29 cellular contexts compared by ENCODE assay signal in genomic region chr5:154409230-154409840, GRCh38.
"Had no signal": no experiment of that assay in that cellular context is flagged by ENCODE, and none has a peak within 500 bp of the region (broad histone marks: within the 10 kb centered on the region; RNA-seq: fewer than 3 reads in every experiment).

No MANE protein-coding gene starts in this region.

- H3K36me3 Mint-ChIP-seq: activated naive CD8-positive, alpha-beta T cell treated with anti-CD3 and anti-CD28 coated beads for 36 hours had no signal

- ATAC-seq: activated CD4-positive, CD25-positive, alpha-beta regulatory T cell treated with anti-CD3 and anti-CD28 coated beads, Interleukin-2, amount 50 U/mL, for 24 hours; activated naive CD8-positive, alpha-beta T cell treated with anti-CD3 and anti-CD28 coated beads, Interleukin-2, amount 50 U/mL, for 24 hours; gastroesophageal sphincter; SK-N-SH treated with all-trans-retinoic acid at 6 μM for 48 hours had no signal

- H3K9me3 Mint-ChIP-seq: activated B cell treated with CpG ODN at 0.5 μM for 24 hours; activated CD4-positive, alpha-beta memory T cell treated with anti-CD3 and anti-CD28 coated beads, Interleukin-2, amount 10 ng/mL, durations not matched to agents 7 days and 5 days; activated CD4-positive, alpha-beta T cell treated with anti-CD3 and anti-CD28 coated beads, Interleukin-2, amount 10 ng/mL, durations not matched to agents 24 days and 14 days; activated naive CD4-positive, alpha-beta T cell treated with anti-CD3 and anti-CD28 coated beads for 36 hours; activated naive CD4-positive, alpha-beta T cell treated with anti-CD3 and anti-CD28 coated beads, Interleukin-2, amount 50 U/mL, for 24 hours; activated naive CD8-positive, alpha-beta T cell treated with anti-CD3 and anti-CD28 coated beads for 36 hours; activated naive CD8-positive, alpha-beta T cell treated with anti-CD3 and anti-CD28 coated beads, Interleukin-2, amount 50 U/mL, for 24 hours; activated T-helper 1 cell treated with anti-CD3 and anti-CD28 coated beads, Interleukin-12 subunit alpha, Interleukin-12 subunit beta, Interleukin-2, Interleukin-4 antibody, amounts not matched to agents 30 ng/mL and 10 ng/mL and 1 ng/mL, durations not matched to agents 14 hours and 24 hours and 36 hours; activated T-helper 2 cell treated with anti-CD3 and anti-CD28 coated beads, Interferon-gamma antibody, Interleukin-2, Interleukin-4, amounts not matched to agents 10 μg/mL and 5 μg/mL and 100 μg/mL, durations not matched to agents 14 hours and 24 hours and 36 hours; brain had no signal

- H3K9me3 ChIP-seq: adrenal gland, ascending aorta, breast epithelium, colonic mucosa, esophagus squamous epithelium, gastroesophageal sphincter had no signal

- H3K27ac Mint-ChIP-seq: activated B cell treated with CpG ODN at 0.5 μM for 24 hours; activated CD4-positive, alpha-beta memory T cell treated with anti-CD3 and anti-CD28 coated beads, Interleukin-2, amount 10 ng/mL, durations not matched to agents 7 days and 5 days; activated CD4-positive, alpha-beta T cell treated with anti-CD3 and anti-CD28 coated beads, Interleukin-2, amount 10 ng/mL, durations not matched to agents 24 days and 14 days; activated naive CD4-positive, alpha-beta T cell treated with anti-CD3 and anti-CD28 coated beads for 36 hours; activated naive CD4-positive, alpha-beta T cell treated with anti-CD3 and anti-CD28 coated beads, Interleukin-2, amount 50 U/mL, for 24 hours; activated naive CD8-positive, alpha-beta T cell treated with anti-CD3 and anti-CD28 coated beads for 36 hours; activated naive CD8-positive, alpha-beta T cell treated with anti-CD3 and anti-CD28 coated beads, Interleukin-2, amount 50 U/mL, for 24 hours; activated T-helper 1 cell treated with anti-CD3 and anti-CD28 coated beads, Interleukin-12 subunit alpha, Interleukin-12 subunit beta, Interleukin-2, Interleukin-4 antibody, amounts not matched to agents 30 ng/mL and 10 ng/mL and 1 ng/mL, durations not matched to agents 14 hours and 24 hours and 36 hours; activated T-helper 2 cell treated with anti-CD3 and anti-CD28 coated beads, Interferon-gamma antibody, Interleukin-2, Interleukin-4, amounts not matched to agents 10 μg/mL and 5 μg/mL and 100 μg/mL, durations not matched to agents 14 hours and 24 hours and 36 hours had no signal

- H3K4me3 Mint-ChIP-seq: activated B cell treated with CpG ODN at 0.5 μM for 24 hours; activated CD4-positive, alpha-beta memory T cell treated with anti-CD3 and anti-CD28 coated beads, Interleukin-2, amount 10 ng/mL, durations not matched to agents 7 days and 5 days; activated CD4-positive, alpha-beta T cell treated with anti-CD3 and anti-CD28 coated beads, Interleukin-2, amount 10 ng/mL, durations not matched to agents 24 days and 14 days; activated naive CD4-positive, alpha-beta T cell treated with anti-CD3 and anti-CD28 coated beads for 36 hours; activated naive CD4-positive, alpha-beta T cell treated with anti-CD3 and anti-CD28 coated beads, Interleukin-2, amount 50 U/mL, for 24 hours; activated naive CD8-positive, alpha-beta T cell treated with anti-CD3 and anti-CD28 coated beads for 36 hours; activated naive CD8-positive, alpha-beta T cell treated with anti-CD3 and anti-CD28 coated beads, Interleukin-2, amount 50 U/mL, for 24 hours; activated T-helper 1 cell treated with anti-CD3 and anti-CD28 coated beads, Interleukin-12 subunit alpha, Interleukin-12 subunit beta, Interleukin-2, Interleukin-4 antibody, amounts not matched to agents 30 ng/mL and 10 ng/mL and 1 ng/mL, durations not matched to agents 14 hours and 24 hours and 36 hours; brain had no signal

- DNase-seq: activated B cell treated with CpG ODN at 0.5 μM for 24 hours; activated CD4-positive, alpha-beta memory T cell treated with anti-CD3 and anti-CD28 coated beads, Interleukin-2, amount 10 ng/mL, durations not matched to agents 7 days and 5 days; activated CD4-positive, alpha-beta T cell treated with anti-CD3 and anti-CD28 coated beads, Interleukin-2, amount 10 ng/mL, durations not matched to agents 24 days and 14 days; activated CD4-positive, alpha-beta T cell treated with anti-CD3 and anti-CD28 coated beads, Interleukin-2, amount 50 U/mL, for 4 hours; activated effector memory CD4-positive, alpha-beta T cell treated with anti-CD3 and anti-CD28 coated beads, Interleukin-2, amount 50 U/mL, for 16 hours; activated naive CD4-positive, alpha-beta T cell treated with anti-CD3 and anti-CD28 coated beads for 36 hours; activated naive CD8-positive, alpha-beta T cell treated with anti-CD3 and anti-CD28 coated beads for 36 hours; activated naive CD8-positive, alpha-beta T cell treated with anti-CD3 and anti-CD28 coated beads, Interleukin-2, amount 50 U/mL, for 24 hours; activated T-cell treated with anti-CD3 and anti-CD28 coated beads, Interleukin-2, amount 50 U/mL, for 1 hour; activated T-cell treated with anti-CD3 and anti-CD28 coated beads, Interleukin-2, amount 50 U/mL, for 48 hours; central memory CD4-positive, alpha-beta T cell; cerebellar nuclear complex; colonic mucosa; effector memory CD4-positive, alpha-beta T cell; erythroblast; esophagus squamous epithelium; foreskin melanocyte; T-helper 9 cell; WERI-Rb-1 had no signal

- H3K27me3 Mint-ChIP-seq: activated B cell treated with CpG ODN at 0.5 μM for 24 hours; activated CD4-positive, alpha-beta memory T cell treated with anti-CD3 and anti-CD28 coated beads, Interleukin-2, amount 10 ng/mL, durations not matched to agents 7 days and 5 days; activated CD4-positive, alpha-beta T cell treated with anti-CD3 and anti-CD28 coated beads, Interleukin-2, amount 10 ng/mL, durations not matched to agents 24 days and 14 days; activated naive CD4-positive, alpha-beta T cell treated with anti-CD3 and anti-CD28 coated beads, Interleukin-2, amount 50 U/mL, for 24 hours; activated naive CD8-positive, alpha-beta T cell treated with anti-CD3 and anti-CD28 coated beads for 36 hours; activated naive CD8-positive, alpha-beta T cell treated with anti-CD3 and anti-CD28 coated beads, Interleukin-2, amount 50 U/mL, for 24 hours had no signal
